ENCODE assay signal across 12 cellular contexts in genomic region chr3:27326211-27326948, GRCh38. TPM values are rescaled to one million over a fixed set of nuclear protein-coding genes. Genes with fewer than 3 reads are reported as not detected.
DNase-seq lines count a peak whose midpoint lies in the region; ATAC-seq and TF ChIP-seq lines count a peak whose summit lies in the region.
"Had no signal": no experiment of that assay in that cellular context is flagged by ENCODE, and none has a peak within 500 bp of the region (broad histone marks: within the 10 kb centered on the region; RNA-seq: fewer than 3 reads in every experiment).

No MANE protein-coding gene starts in this region.

- H2AFZ ChIP-seq in PC-9, result no peak overlapping the region

- no peak overlapping the region for H3K27ac Mint-ChIP-seq in activated naive CD8-positive, alpha-beta T cell treated with anti-CD3 and anti-CD28 coated beads for 36 hours

- peaks cover 3% of the 10 kb centered on the region for H3K27me3 Mint-ChIP-seq in activated naive CD8-positive, alpha-beta T cell treated with anti-CD3 and anti-CD28 coated beads for 36 hours
- H3K27me3 Mint-ChIP-seq: effector memory CD8-positive, alpha-beta T cell had no signal

- intact Hi-C loops in adrenal gland (cut with DNase I) (no loop called here), PC-9 (cut with micrococcal nuclease; ENCODE audit: unreplicated experiment) (no loop called here)

- peaks cover 7% of the 10 kb centered on the region for H3K9me3 Mint-ChIP-seq in activated naive CD8-positive, alpha-beta T cell treated with anti-CD3 and anti-CD28 coated beads for 36 hours
- H3K9me3 Mint-ChIP-seq: effector memory CD8-positive, alpha-beta T cell had no signal

- TF ChIP-seq EP300 in gastroesophageal sphincter (IDR thresholded peaks at IDR 0.05), result no peak

- CTCF ChIA-PET in PC-9 (lab: Charles Lee), result no interaction called here

- no peaks in the 10 kb centered on the region for H3F3A ChIP-seq in PC-9 (ENCODE audit: insufficient read depth, low read depth)

- TF ChIP-seq CTCF in adrenal gland (IDR thresholded peaks at IDR 0.05) (no peak), gastroesophageal sphincter (IDR thresholded peaks at IDR 0.05) (no peak), retinal pigment epithelial cell (conservative IDR thresholded peaks at IDR 0.05; ENCODE audit: low read depth, low read length) (no peak), PC-9 (conservative IDR thresholded peaks at IDR 0.05) (no peak)

- ATAC-seq in gastroesophageal sphincter (peak; percentile 84), HG03025 (IDR thresholded peaks at IDR 0.05; ENCODE audit: low FRiP score, unreplicated experiment) (no peak), GM18505 (IDR thresholded peaks at IDR 0.05; ENCODE audit: unreplicated experiment) (no peak)
- ATAC-seq: effector memory CD8-positive, alpha-beta T cell had no signal

- POLR2A ChIA-PET in PC-9 (lab: Charles Lee; ENCODE audit: unreplicated experiment), result no interaction called here

- H3K27me3 ChIP-seq in adrenal gland (no peaks in the 10 kb centered on the region), gastroesophageal sphincter (no peaks in the 10 kb centered on the region), PC-9 (ENCODE audit: insufficient read depth, low read depth) (no peaks in the 10 kb centered on the region)

- H3K9me2 ChIP-seq in PC-9 (ENCODE audit: insufficient read depth), result no peaks in the 10 kb centered on the region

- H3K4me3 Mint-ChIP-seq in activated naive CD8-positive, alpha-beta T cell treated with anti-CD3 and anti-CD28 coated beads for 36 hours, result no peak overlapping the region
- H3K4me3 Mint-ChIP-seq: effector memory CD8-positive, alpha-beta T cell had no signal

- H3K79me2 ChIP-seq in PC-9 (ENCODE audit: low read depth), result no peaks in the 10 kb centered on the region

- TF ChIP-seq POLR2A in adrenal gland (IDR thresholded peaks at IDR 0.05) (no peak), gastroesophageal sphincter (IDR thresholded peaks at IDR 0.05) (no peak), GM18505 (IDR thresholded peaks at IDR 0.05; ENCODE audit: borderline replicate concordance, extremely low read depth, insufficient read depth, insufficient read length) (no peak)

- DNase-seq in EL (peak; percentile 96), adrenal gland (peak in 4 of 7 donors; percentile 21 to 58 (median 42)), retinal pigment epithelial cell (ENCODE audit: low read depth) (peak; percentile 36), PC-9 (no peak)
- no peak for DNase-seq in activated naive CD8-positive, alpha-beta T cell treated with anti-CD3 and anti-CD28 coated beads for 36 hours
- DNase-seq: COR-L47; effector memory CD8-positive, alpha-beta T cell; NCI-H1092 treated with DMSO at 0.1 percent for 48 hours; stimulated activated CD4-positive, alpha-beta T cell treated with anti-CD3 and anti-CD28 coated beads, Interleukin-4, amount 100 ng/mL, for 1 hour had no signal

- H3K4me1 ChIP-seq in adrenal gland (replicated peaks in 1 of 2), result no peaks in the 10 kb centered on the region
- H3K4me1 ChIP-seq in gastroesophageal sphincter, result peaks cover 8 to 35% (median 15%) of the 10 kb centered on the region in 3 donors
- H3K4me1 ChIP-seq in PC-9 (replicated peaks; ENCODE audit: insufficient read depth), result peaks cover 5% of the 10 kb centered on the region; the same call in 1 of the 2 replicates

- H3K4me2 ChIP-seq in PC-9, result no peak overlapping the region

- no peaks in the 10 kb centered on the region for H3K4me1 Mint-ChIP-seq in activated naive CD8-positive, alpha-beta T cell treated with anti-CD3 and anti-CD28 coated beads for 36 hours

- H3K36me3 Mint-ChIP-seq in activated naive CD8-positive, alpha-beta T cell treated with anti-CD3 and anti-CD28 coated beads for 36 hours, result peaks cover 3% of the 10 kb centered on the region

- no peaks in the 10 kb centered on the region for H4K20me1 ChIP-seq in PC-9 (ENCODE audit: insufficient read depth)

- BruUV-seq in PC-9 (replicated peaks; lab: Mats Ljungman, UMichigan), result no TSS peak

- 65 to 78% (median 70%) methylated on average over 5 of the region's 5 CpGs for WGBS in adrenal gland, 4 donors
- WGBS in gastroesophageal sphincter (ENCODE audit: low coverage in 1 of 2), 2 donors, result 22 to 37% methylated on average over 5 of the region's 5 CpGs

- H3K27ac ChIP-seq in adrenal gland (no peak overlapping the region), gastroesophageal sphincter (peak overlapping the region; percentile 71 to 78 (median 74)), PC-9 (no peak overlapping the region)

- H3K36me3 ChIP-seq in adrenal gland (replicated peaks in 1 of 2) (no peaks in the 10 kb centered on the region), gastroesophageal sphincter (no peaks in the 10 kb centered on the region), PC-9 (ENCODE audit: low read depth) (no peaks in the 10 kb centered on the region)

- no peaks in the 10 kb centered on the region for H3K9me3 ChIP-seq in adrenal gland (replicated peaks in 1 of 3)
- H3K9me3 ChIP-seq in gastroesophageal sphincter, result no peaks in the 10 kb centered on the region
- H3K9me3 ChIP-seq in PC-9 (ENCODE audit: insufficient read depth, low read depth), result no peaks in the 10 kb centered on the region; the same call in 1 of the 2 replicates

- no peak overlapping the region for H3K4me3 ChIP-seq in adrenal gland
- H3K4me3 ChIP-seq in gastroesophageal sphincter, result no peak overlapping the region
- no peak overlapping the region for H3K4me3 ChIP-seq in retinal pigment epithelial cell (ENCODE audit: low read length)
- no peak overlapping the region for H3K4me3 ChIP-seq in PC-9

RNA-seq across cellular contexts. Expression of gene NEK10, which starts 42.8 kb away (rescaled TPM):
- 1 to 10 TPM in 1 of 8 donors, under 1 TPM in 7; 0.25 to 1.2 (median 0.77) TPM for total RNA-seq in adrenal gland
- under 1 TPM; 0.16 to 0.55 (median 0.24) TPM for polyA plus RNA-seq in adrenal gland
- total RNA-seq in gastroesophageal sphincter, result 1 to 10 TPM in 3 of 4 donors, under 1 TPM in 1; 0.62 to 2.7 (median 1.5) TPM
- 1.7 and 4.3 TPM in 2 replicates for total RNA-seq in PC-9 (2021)
- under 1 TPM; 0.41 to 0.80 TPM for total RNA-seq in activated naive CD8-positive, alpha-beta T cell treated with anti-CD3 and anti-CD28 coated beads for 36 hours

Comparison
In these comparisons a context has a peak if more than half of its experiments do, and no peak if none do; other contexts are left out.
1. DNase-seq: peak in EL (single experiment), adrenal gland (4 of 7) and retinal pigment epithelial cell (single experiment); none in PC-9 (0 of 2) and activated naive CD8-positive, alpha-beta T cell treated with anti-CD3 and anti-CD28 coated beads for 36 hours (single experiment).
2. H3K27ac ChIP-seq: peak in gastroesophageal sphincter (4 of 4); none in adrenal gland (0 of 5) and PC-9 (single experiment).